In genomic region chr6:73508776-73509175, GRCh38 we compare ENCODE assay signal across 24 cellular contexts.
"Had no signal": no experiment of that assay in that cellular context is flagged by ENCODE, and none has a peak within 500 bp of the region (broad histone marks: within the 10 kb centered on the region; RNA-seq: fewer than 3 reads in every experiment).

No MANE protein-coding gene starts in this region.

- H3K27ac ChIP-seq: breast epithelium, stomach, suprapubic skin, transverse colon had no signal

- H3K9me3 ChIP-seq: breast epithelium, stomach, suprapubic skin, transverse colon had no signal

- DNase-seq: activated CD4-positive, alpha-beta memory T cell treated with anti-CD3 and anti-CD28 coated beads, Interleukin-2, amount 10 ng/mL, durations not matched to agents 7 days and 5 days; activated CD4-positive, alpha-beta T cell treated with anti-CD3 and anti-CD28 coated beads for 48 hours; activated naive CD4-positive, alpha-beta T cell treated with Interleukin-2 at 50 U/mL for 16 hours; activated naive CD8-positive, alpha-beta T cell treated with anti-CD3 and anti-CD28 coated beads, Interleukin-2, amount 10 ng/mL, durations not matched to agents 7 days and 5 days; amniotic stem cell; effector memory CD4-positive, alpha-beta T cell; foreskin melanocyte; kidney; naive B cell; occipital lobe; posterior cingulate gyrus; small intestine; stimulated activated CD4-positive, alpha-beta T cell treated with anti-CD3 and anti-CD28 coated beads, Interleukin-15, amount 100 ng/mL, for 24 hours; stomach; transverse colon had no signal

- H3K36me3 ChIP-seq: breast epithelium had no signal

- H3K4me1 ChIP-seq: breast epithelium, stomach, suprapubic skin, transverse colon had no signal

- H3K4me3 Mint-ChIP-seq: activated CD4-positive, alpha-beta memory T cell treated with anti-CD3 and anti-CD28 coated beads, Interleukin-2, amount 10 ng/mL, durations not matched to agents 7 days and 5 days; activated naive CD8-positive, alpha-beta T cell treated with anti-CD3 and anti-CD28 coated beads, Interleukin-2, amount 10 ng/mL, durations not matched to agents 7 days and 5 days; central memory CD8-positive, alpha-beta T cell; naive B cell; stimulated activated memory B cell treated with anti-CD40 and anti-IgM and Interleukin-4, amounts not matched to agents 10 μg/mL and 1 μg/mL and 100 μg/mL, for 72 hours had no signal

- ATAC-seq: esophagus mucosa; left lobe of liver; sciatic nerve; stimulated activated memory B cell treated with anti-CD40 and anti-IgM and Interleukin-4, amounts not matched to agents 10 μg/mL and 1 μg/mL and 100 μg/mL, for 72 hours had no signal

- H3K27me3 Mint-ChIP-seq: activated CD4-positive, alpha-beta memory T cell treated with anti-CD3 and anti-CD28 coated beads, Interleukin-2, amount 10 ng/mL, durations not matched to agents 7 days and 5 days; activated naive CD8-positive, alpha-beta T cell treated with anti-CD3 and anti-CD28 coated beads, Interleukin-2, amount 10 ng/mL, durations not matched to agents 7 days and 5 days; central memory CD8-positive, alpha-beta T cell; naive B cell; stimulated activated memory B cell treated with anti-CD40 and anti-IgM and Interleukin-4, amounts not matched to agents 10 μg/mL and 1 μg/mL and 100 μg/mL, for 72 hours had no signal

- H3K27ac Mint-ChIP-seq: activated CD4-positive, alpha-beta memory T cell treated with anti-CD3 and anti-CD28 coated beads, Interleukin-2, amount 10 ng/mL, durations not matched to agents 7 days and 5 days; activated naive CD8-positive, alpha-beta T cell treated with anti-CD3 and anti-CD28 coated beads, Interleukin-2, amount 10 ng/mL, durations not matched to agents 7 days and 5 days; activated T-helper 2 cell treated with anti-CD3 and anti-CD28 coated beads, Interferon-gamma antibody, Interleukin-2, Interleukin-4, amounts not matched to agents 10 μg/mL and 5 μg/mL and 100 μg/mL, durations not matched to agents 14 hours and 24 hours and 36 hours; stimulated activated memory B cell treated with anti-CD40 and anti-IgM and Interleukin-4, amounts not matched to agents 10 μg/mL and 1 μg/mL and 100 μg/mL, for 72 hours had no signal

- H3K4me3 ChIP-seq: breast epithelium, lung, stomach, suprapubic skin, transverse colon had no signal

- H3K27me3 ChIP-seq: breast epithelium, stomach, suprapubic skin, transverse colon had no signal

- H3K9me3 Mint-ChIP-seq: activated CD4-positive, alpha-beta memory T cell treated with anti-CD3 and anti-CD28 coated beads, Interleukin-2, amount 10 ng/mL, durations not matched to agents 7 days and 5 days; activated naive CD8-positive, alpha-beta T cell treated with anti-CD3 and anti-CD28 coated beads, Interleukin-2, amount 10 ng/mL, durations not matched to agents 7 days and 5 days; activated T-helper 2 cell treated with anti-CD3 and anti-CD28 coated beads, Interferon-gamma antibody, Interleukin-2, Interleukin-4, amounts not matched to agents 10 μg/mL and 5 μg/mL and 100 μg/mL, durations not matched to agents 14 hours and 24 hours and 36 hours; central memory CD8-positive, alpha-beta T cell; naive B cell; stimulated activated memory B cell treated with anti-CD40 and anti-IgM and Interleukin-4, amounts not matched to agents 10 μg/mL and 1 μg/mL and 100 μg/mL, for 72 hours had no signal

- H3K4me1 Mint-ChIP-seq: central memory CD8-positive, alpha-beta T cell had no signal
